In the genomic region with DNA sequence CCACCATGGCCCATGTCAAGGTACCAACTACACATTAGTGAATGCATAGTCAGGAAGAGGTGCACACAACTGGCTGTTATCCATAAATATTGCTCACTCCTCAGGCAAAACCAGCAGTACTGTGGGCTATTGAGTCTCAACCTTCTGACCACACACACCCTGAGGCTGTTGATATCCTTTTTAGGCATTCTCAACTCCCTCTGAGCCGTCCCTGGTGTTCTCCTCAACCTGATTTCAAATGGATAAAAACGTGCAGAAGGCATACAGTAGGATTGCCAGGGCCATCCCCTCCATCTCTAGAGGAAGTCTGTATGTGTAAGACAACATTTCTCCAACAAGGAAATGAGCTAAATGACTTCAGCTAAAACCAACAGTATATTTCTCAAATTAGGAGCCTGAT, we compare ENCODE assay signal across 24 cellular contexts.
"Had no signal": no experiment of that assay in that cellular context is flagged by ENCODE, and none has a peak within 500 bp of the region (broad histone marks: within the 10 kb centered on the region; RNA-seq: fewer than 3 reads in every experiment).

No MANE protein-coding gene starts in this region.

- H3K9me3 ChIP-seq: body of pancreas, gastrocnemius medialis, heart left ventricle, ovary, psoas muscle, right lobe of liver, suprapubic skin, transverse colon had no signal

- FAIRE-seq: small intestine, TTC549 had no signal

- ATAC-seq: activated CD4-positive, alpha-beta T cell treated with anti-CD3 and anti-CD28 coated beads for 36 hours; activated CD8-positive, alpha-beta memory T cell treated with anti-CD3 and anti-CD28 coated beads, Interleukin-2, amount 10 ng/mL, durations not matched to agents 7 days and 5 days; body of pancreas; gastrocnemius medialis; left ventricle myocardium superior; naive thymus-derived CD8-positive, alpha-beta T cell; psoas muscle; stimulated activated naive CD8-positive, alpha-beta T cell treated with anti-CD3 and anti-CD28 coated beads, Interleukin-15, amount 100 ng/mL, for 72 hours; WTC11 had no signal

- H3K27ac Mint-ChIP-seq: activated CD4-positive, alpha-beta memory T cell treated with anti-CD3 and anti-CD28 coated beads, Interleukin-2, amount 10 ng/mL, durations not matched to agents 7 days and 5 days; activated CD4-positive, alpha-beta T cell treated with anti-CD3 and anti-CD28 coated beads for 36 hours; activated CD8-positive, alpha-beta memory T cell treated with anti-CD3 and anti-CD28 coated beads, Interleukin-2, amount 10 ng/mL, durations not matched to agents 7 days and 5 days; activated naive CD8-positive, alpha-beta T cell treated with anti-CD3 and anti-CD28 coated beads, Interleukin-2, amount 10 ng/mL, durations not matched to agents 7 days and 5 days; activated T-helper 2 cell treated with anti-CD3 and anti-CD28 coated beads, Interferon-gamma antibody, Interleukin-2, Interleukin-4, amounts not matched to agents 10 μg/mL and 5 μg/mL and 100 μg/mL, durations not matched to agents 14 hours and 24 hours and 36 hours; memory B cell; naive thymus-derived CD8-positive, alpha-beta T cell; stimulated activated naive CD8-positive, alpha-beta T cell treated with anti-CD3 and anti-CD28 coated beads, Interleukin-15, amount 100 ng/mL, for 72 hours; WTC11 had no signal

- H3K36me3 Mint-ChIP-seq: activated CD8-positive, alpha-beta memory T cell treated with anti-CD3 and anti-CD28 coated beads, Interleukin-2, amount 10 ng/mL, durations not matched to agents 7 days and 5 days; activated naive CD8-positive, alpha-beta T cell treated with anti-CD3 and anti-CD28 coated beads, Interleukin-2, amount 10 ng/mL, durations not matched to agents 7 days and 5 days; memory B cell; naive thymus-derived CD8-positive, alpha-beta T cell; WTC11 had no signal

- H3K4me1 Mint-ChIP-seq: activated CD4-positive, alpha-beta T cell treated with anti-CD3 and anti-CD28 coated beads for 36 hours; stimulated activated naive CD8-positive, alpha-beta T cell treated with anti-CD3 and anti-CD28 coated beads, Interleukin-15, amount 100 ng/mL, for 72 hours had no signal

- H3K9me3 Mint-ChIP-seq: activated CD4-positive, alpha-beta memory T cell treated with anti-CD3 and anti-CD28 coated beads, Interleukin-2, amount 10 ng/mL, durations not matched to agents 7 days and 5 days; activated naive CD8-positive, alpha-beta T cell treated with anti-CD3 and anti-CD28 coated beads, Interleukin-2, amount 10 ng/mL, durations not matched to agents 7 days and 5 days; activated T-helper 2 cell treated with anti-CD3 and anti-CD28 coated beads, Interferon-gamma antibody, Interleukin-2, Interleukin-4, amounts not matched to agents 10 μg/mL and 5 μg/mL and 100 μg/mL, durations not matched to agents 14 hours and 24 hours and 36 hours; memory B cell; naive thymus-derived CD8-positive, alpha-beta T cell; stimulated activated naive CD8-positive, alpha-beta T cell treated with anti-CD3 and anti-CD28 coated beads, Interleukin-15, amount 100 ng/mL, for 72 hours; WTC11 had no signal

- H3K4me1 ChIP-seq: gastrocnemius medialis, psoas muscle, right lobe of liver, suprapubic skin had no signal

- H3K27me3 ChIP-seq: body of pancreas, gastrocnemius medialis, ovary, right lobe of liver, suprapubic skin, transverse colon had no signal

- H3K4me3 Mint-ChIP-seq: activated CD4-positive, alpha-beta memory T cell treated with anti-CD3 and anti-CD28 coated beads, Interleukin-2, amount 10 ng/mL, durations not matched to agents 7 days and 5 days; activated CD4-positive, alpha-beta T cell treated with anti-CD3 and anti-CD28 coated beads for 36 hours; activated CD8-positive, alpha-beta memory T cell treated with anti-CD3 and anti-CD28 coated beads, Interleukin-2, amount 10 ng/mL, durations not matched to agents 7 days and 5 days; activated naive CD8-positive, alpha-beta T cell treated with anti-CD3 and anti-CD28 coated beads, Interleukin-2, amount 10 ng/mL, durations not matched to agents 7 days and 5 days; memory B cell; naive thymus-derived CD8-positive, alpha-beta T cell; stimulated activated naive CD8-positive, alpha-beta T cell treated with anti-CD3 and anti-CD28 coated beads, Interleukin-15, amount 100 ng/mL, for 72 hours; WTC11 had no signal

- DNase-seq: activated CD4-positive, alpha-beta memory T cell treated with anti-CD3 and anti-CD28 coated beads, Interleukin-2, amount 10 ng/mL, durations not matched to agents 7 days and 5 days; activated CD4-positive, alpha-beta T cell treated with anti-CD3 and anti-CD28 coated beads for 36 hours; activated CD8-positive, alpha-beta memory T cell treated with anti-CD3 and anti-CD28 coated beads, Interleukin-2, amount 10 ng/mL, durations not matched to agents 7 days and 5 days; activated naive CD4-positive, alpha-beta T cell treated with Interleukin-2 at 50 U/mL for 16 hours; activated naive CD8-positive, alpha-beta T cell treated with anti-CD3 and anti-CD28 coated beads, Interleukin-2, amount 10 ng/mL, durations not matched to agents 7 days and 5 days; amygdala; body of pancreas; caudate nucleus; gastrocnemius medialis; heart left ventricle; left ventricle myocardium superior; naive thymus-derived CD8-positive, alpha-beta T cell; ovary; psoas muscle; right lobe of liver; small intestine; stimulated activated CD4-positive, alpha-beta T cell treated with anti-CD3 and anti-CD28 coated beads, Interleukin-4, amount 100 ng/mL, for 1 hour; stimulated activated naive CD8-positive, alpha-beta T cell treated with anti-CD3 and anti-CD28 coated beads, Interleukin-15, amount 100 ng/mL, for 72 hours; transverse colon had no signal

- H3K4me3 ChIP-seq: body of pancreas, gastrocnemius medialis, heart left ventricle, ovary, psoas muscle, right lobe of liver, suprapubic skin, transverse colon had no signal

- H3K27me3 Mint-ChIP-seq: activated CD4-positive, alpha-beta memory T cell treated with anti-CD3 and anti-CD28 coated beads, Interleukin-2, amount 10 ng/mL, durations not matched to agents 7 days and 5 days; activated CD8-positive, alpha-beta memory T cell treated with anti-CD3 and anti-CD28 coated beads, Interleukin-2, amount 10 ng/mL, durations not matched to agents 7 days and 5 days; stimulated activated naive CD8-positive, alpha-beta T cell treated with anti-CD3 and anti-CD28 coated beads, Interleukin-15, amount 100 ng/mL, for 72 hours had no signal

- H3K36me3 ChIP-seq: gastrocnemius medialis, heart left ventricle, ovary, right lobe of liver, suprapubic skin, transverse colon had no signal

- H3K27ac ChIP-seq: gastrocnemius medialis, heart left ventricle, ovary, psoas muscle, right lobe of liver, suprapubic skin had no signal
